Comparison of ENCODE assay signal across 8 cellular contexts in genomic region chr1:31296486-31297272, GRCh38. TPM values are rescaled to one million over a fixed set of nuclear protein-coding genes. Genes with fewer than 3 reads are reported as not detected.
DNase-seq lines count a peak whose midpoint lies in the region; ATAC-seq, FAIRE-seq and TF ChIP-seq lines count a peak whose summit lies in the region.

Gene SNRNP40 (minus strand): TSS chr1:31296788. CDS start chr1:31296751, 37 bp downstream.
Gene ZCCHC17 (plus strand): TSS chr1:31297032. CDS start chr1:31310099, 13,067 bp downstream.

- H3K9me3 ChIP-seq in DND-41 (ENCODE audit: insufficient read depth, low read length, severe bottlenecking) (no peaks in the 10 kb centered on the region), KOPT-K1 (ENCODE audit: insufficient read depth, low read length, poor library complexity, severe bottlenecking) (no peaks in the 10 kb centered on the region)

- peaks cover 0 to 12% of the 10 kb centered on the region in 2 donors for H3K36me3 Mint-ChIP-seq in naive B cell
- peaks cover 21 to 32% of the 10 kb centered on the region in 2 donors for H3K36me3 Mint-ChIP-seq in stimulated activated naive B cell treated with anti-CD40 and anti-IgM and Interleukin-4, amounts not matched to agents 10 μg/mL and 1 μg/mL and 100 μg/mL, for 72 hours

- H3K4me1 ChIP-seq in DND-41 (ENCODE audit: insufficient read depth, low read length): peaks cover 38% of the 10 kb centered on the region

- peak within 1 kb of the TSS; percentile 78 to 83 for H3K4me3 ChIP-seq in DND-41 (ENCODE audit: low read depth in 1 of 2, low read length in 2 of 2)

- H3K27me3 ChIP-seq in DND-41 (ENCODE audit: insufficient read depth, low read length, poor library complexity): no peaks in the 10 kb centered on the region

- peak; percentile 31 for TF ChIP-seq CTCF in DND-41 (IDR thresholded peaks at IDR 0.05; ENCODE audit: borderline replicate concordance, extremely low read depth, low read length, poor library complexity, severe bottlenecking)

- peak within 1 kb of the TSS in 1 of 6 donors; percentile 95 for H3K27ac Mint-ChIP-seq in naive B cell
- no peak within 1 kb of the TSS for H3K27ac Mint-ChIP-seq in stimulated activated naive B cell treated with anti-CD40 and anti-IgM and Interleukin-4, amounts not matched to agents 10 μg/mL and 1 μg/mL and 100 μg/mL, for 72 hours

- peaks cover 11 to 28% (median 19%) of the 10 kb centered on the region in 3 donors for H3K4me1 Mint-ChIP-seq in naive B cell
- H3K4me1 Mint-ChIP-seq in stimulated activated naive B cell treated with anti-CD40 and anti-IgM and Interleukin-4, amounts not matched to agents 10 μg/mL and 1 μg/mL and 100 μg/mL, for 72 hours: peaks cover 17 to 19% of the 10 kb centered on the region in 2 donors

- no peaks in the 10 kb centered on the region for H3K27me3 Mint-ChIP-seq in naive B cell
- H3K27me3 Mint-ChIP-seq in stimulated activated naive B cell treated with anti-CD40 and anti-IgM and Interleukin-4, amounts not matched to agents 10 μg/mL and 1 μg/mL and 100 μg/mL, for 72 hours: no peaks in the 10 kb centered on the region

- no peak within 1 kb of the TSS for H3K4me3 Mint-ChIP-seq in naive B cell
- no peak within 1 kb of the TSS for H3K4me3 Mint-ChIP-seq in stimulated activated naive B cell treated with anti-CD40 and anti-IgM and Interleukin-4, amounts not matched to agents 10 μg/mL and 1 μg/mL and 100 μg/mL, for 72 hours

- peak; percentile 98 for DNase-seq in DND-41
- peak; percentile 98 for DNase-seq in RCC 7860 (ENCODE audit: low spot score)
- DNase-seq in activated T-helper 1 cell treated with Interleukin-2 at 50 U/mL for 16 hours (ENCODE audit: low read depth): peak; percentile 87
- peak; percentile 98 for DNase-seq in fibroblast of gingiva (ENCODE audit: low read depth)
- peak; percentile 97 for DNase-seq in naive B cell
- DNase-seq in stimulated activated naive B cell treated with anti-CD40 and anti-IgM and Interleukin-4, amounts not matched to agents 10 μg/mL and 1 μg/mL and 100 μg/mL, for 72 hours: peak; percentile 96

- peaks cover 8% of the 10 kb centered on the region; the same call in 1 of the 2 replicates for H4K20me1 ChIP-seq in DND-41 (ENCODE audit: insufficient read depth, low read length)

- peak within 1 kb of the TSS; percentile 87 for H3K9ac ChIP-seq in DND-41 (ENCODE audit: low read depth, low read length)

- FAIRE-seq in RCC 7860 (lab: Jason Lieb, UNC): peak; percentile 95

- H2AFZ ChIP-seq in DND-41 (ENCODE audit: low read depth, low read length): peak within 1 kb of the TSS; percentile 92

- H3K36me3 ChIP-seq in DND-41 (ENCODE audit: insufficient read depth, low read length) (peaks cover 34% of the 10 kb centered on the region), KOPT-K1 (ENCODE audit: insufficient read depth, low read length) (peaks cover 32% of the 10 kb centered on the region)

- H3K27ac ChIP-seq in DND-41 (ENCODE audit: low read length) (peak within 1 kb of the TSS; percentile 90), KOPT-K1 (ENCODE audit: low read depth, low read length, poor library complexity, severe bottlenecking) (peak within 1 kb of the TSS; percentile 84)

- peaks cover 90% of the 10 kb centered on the region for H3K79me2 ChIP-seq in DND-41 (ENCODE audit: insufficient read depth, low read length)

- peak within 1 kb of the TSS; percentile 91 for H3K4me2 ChIP-seq in DND-41 (ENCODE audit: insufficient read depth, low read length)

- ATAC-seq in DND-41 (ENCODE audit: insufficient read depth, low read depth) (peak; percentile 95), GM21786 (IDR thresholded peaks at IDR 0.05; ENCODE audit: unreplicated experiment) (peak; percentile 98), naive B cell (ENCODE audit: low read depth in 2 of 2) (peak; percentile 90 to 91)
- peak; percentile 97 to 98 for ATAC-seq in stimulated activated naive B cell treated with anti-CD40 and anti-IgM and Interleukin-4, amounts not matched to agents 10 μg/mL and 1 μg/mL and 100 μg/mL, for 72 hours (replicated peaks)

- H3K9me3 Mint-ChIP-seq in naive B cell: no peaks in the 10 kb centered on the region
- no peaks in the 10 kb centered on the region for H3K9me3 Mint-ChIP-seq in stimulated activated naive B cell treated with anti-CD40 and anti-IgM and Interleukin-4, amounts not matched to agents 10 μg/mL and 1 μg/mL and 100 μg/mL, for 72 hours

RNA-seq across cellular contexts. Expression of gene SNRNP40, which starts in this region (rescaled TPM):
- 10 to 100 TPM; 61.8 to 97.0 (median 90.0) TPM for polyA plus RNA-seq in naive B cell (ENCODE audit: low read depth in 6 of 6)

RNA-seq across cellular contexts. Expression of gene ZCCHC17, which starts in this region (rescaled TPM):
- 10 to 100 TPM; 44.4 to 70.6 (median 50.6) TPM for polyA plus RNA-seq in naive B cell (ENCODE audit: low read depth in 6 of 6)

Comparison
In these comparisons a context has a peak if more than half of its experiments do, and no peak if none do; other contexts are left out.
1. Peak in every context shown above with its lines: DNase-seq, ATAC-seq, H3K4me3 ChIP-seq and H3K27ac ChIP-seq.